10 cellular contexts compared by ENCODE assay signal in genomic region chr10:62456611-62457101, GRCh38.
DNase-seq lines count a peak whose midpoint lies in the region; ATAC-seq, FAIRE-seq and TF ChIP-seq lines count a peak whose summit lies in the region.
"Had no signal": no experiment of that assay in that cellular context is flagged by ENCODE, and none has a peak within 500 bp of the region (broad histone marks: within the 10 kb centered on the region; RNA-seq: fewer than 3 reads in every experiment).

No MANE protein-coding gene starts in this region.

- TF ChIP-seq CTCF in uterus (IDR thresholded peaks at IDR 0.05): no peak
- TF ChIP-seq CTCF in dorsolateral prefrontal cortex (IDR thresholded peaks at IDR 0.05 in 54 of 56, conservative IDR thresholded peaks at IDR 0.05 in 2 of 56; ENCODE audit: low read depth in 1 of 56, partially characterized antibody in 56 of 56): no peak

- TF ChIP-seq POLR2A in uterus (IDR thresholded peaks at IDR 0.05): no peak

- H3K9me3 Mint-ChIP-seq in naive thymus-derived CD4-positive, alpha-beta T cell: peaks cover 0 to 5% (median 3%) of the 10 kb centered on the region in 11 donors
- H3K9me3 Mint-ChIP-seq: neural progenitor cell had no signal

- no peaks in the 10 kb centered on the region for H3K36me3 Mint-ChIP-seq in naive thymus-derived CD4-positive, alpha-beta T cell
- H3K36me3 Mint-ChIP-seq: neural progenitor cell had no signal

- CTCF ChIA-PET in naive thymus-derived CD4-positive, alpha-beta T cell (lab: Charles Lee): no interaction called here

- no peaks in the 10 kb centered on the region for H3K27me3 ChIP-seq in naive thymus-derived CD4-positive, alpha-beta T cell (ENCODE audit: control insufficient read depth in 2 of 2, insufficient read depth in 2 of 2, low read length in 2 of 2)
- H3K27me3 ChIP-seq in uterus (no peaks in the 10 kb centered on the region), dorsolateral prefrontal cortex (no peaks in the 10 kb centered on the region)
- H3K27me3 ChIP-seq: neural progenitor cell had no signal

- no peak for DNase-seq in HTR-8/SVneo (ENCODE audit: insufficient read length, low spot score)
- DNase-seq in naive thymus-derived CD4-positive, alpha-beta T cell: no peak
- no peak for DNase-seq in NCI-H2107 treated with DMSO at 0.1 percent for 48 hours (lab: John Stamatoyannopoulos, UW; ENCODE audit: unreplicated experiment)
- DNase-seq in uterus: no peak
- DNase-seq in NCI-H446 treated with DMSO at 0.1 percent for 48 hours (lab: John Stamatoyannopoulos, UW): no peak
- no peak for DNase-seq in dorsolateral prefrontal cortex
- DNase-seq: effector CD4-positive, alpha-beta T cell had no signal

- ATAC-seq in GM18519 (IDR thresholded peaks at IDR 0.05; ENCODE audit: low FRiP score, unreplicated experiment): peak; percentile 99
- ATAC-seq in GM21825 (IDR thresholded peaks at IDR 0.05; ENCODE audit: unreplicated experiment): peak; percentile 98
- ATAC-seq in naive thymus-derived CD4-positive, alpha-beta T cell: peak; percentile 74

- FAIRE-seq in HTR-8/SVneo (lab: Jason Lieb, UNC): peak; percentile 77

- peaks cover 0 to 14% of the 10 kb centered on the region in 2 donors for H3K4me1 ChIP-seq in naive thymus-derived CD4-positive, alpha-beta T cell (ENCODE audit: control insufficient read depth in 2 of 2, insufficient read depth in 2 of 2, low read length in 2 of 2)
- H3K4me1 ChIP-seq in uterus: peaks cover 0 to 4% of the 10 kb centered on the region in 2 donors
- H3K4me1 ChIP-seq: neural progenitor cell had no signal

- no peak overlapping the region for H3K4me3 ChIP-seq in naive thymus-derived CD4-positive, alpha-beta T cell (ENCODE audit: low read length)
- no peak overlapping the region for H3K4me3 ChIP-seq in uterus
- no peak overlapping the region for H3K4me3 ChIP-seq in dorsolateral prefrontal cortex
- H3K4me3 ChIP-seq: neural progenitor cell had no signal

- H3K27ac ChIP-seq in naive thymus-derived CD4-positive, alpha-beta T cell (ENCODE audit: low read depth, low read length): no peak overlapping the region
- H3K27ac ChIP-seq in uterus (peak overlapping the region in 1 of 2 donors; percentile 11), dorsolateral prefrontal cortex (no peak overlapping the region)
- H3K27ac ChIP-seq: neural progenitor cell had no signal

- H3K27ac Mint-ChIP-seq in naive thymus-derived CD4-positive, alpha-beta T cell: no peak overlapping the region
- H3K27ac Mint-ChIP-seq: neural progenitor cell had no signal

- H3K36me3 ChIP-seq in naive thymus-derived CD4-positive, alpha-beta T cell (ENCODE audit: control insufficient read depth in 2 of 3, insufficient read depth in 3 of 3, low read length in 3 of 3): no peaks in the 10 kb centered on the region
- no peaks in the 10 kb centered on the region for H3K36me3 ChIP-seq in uterus
- H3K36me3 ChIP-seq: neural progenitor cell had no signal

- peaks cover 0 to 15% (median 4%) of the 10 kb centered on the region in 5 donors for H3K27me3 Mint-ChIP-seq in naive thymus-derived CD4-positive, alpha-beta T cell

- H3K4me1 Mint-ChIP-seq in naive thymus-derived CD4-positive, alpha-beta T cell: peaks cover 0 to 21% (median 0%) of the 10 kb centered on the region in 7 donors
- H3K4me1 Mint-ChIP-seq: neural progenitor cell had no signal

- no peak overlapping the region for H3K4me3 Mint-ChIP-seq in naive thymus-derived CD4-positive, alpha-beta T cell
- H3K4me3 Mint-ChIP-seq: neural progenitor cell had no signal

- intact Hi-C loops in naive thymus-derived CD4-positive, alpha-beta T cell (cut with micrococcal nuclease): no loop called here
- intact Hi-C loops in uterus (cut with DNase I; ENCODE audit: low total_unique reads): no loop called here
- intact Hi-C loops in dorsolateral prefrontal cortex (cut with DNase I): no loop called here

- no peaks in the 10 kb centered on the region for H3K9me3 ChIP-seq in naive thymus-derived CD4-positive, alpha-beta T cell (ENCODE audit: control insufficient read depth in 2 of 3, low read length in 3 of 3)
- no peaks in the 10 kb centered on the region for H3K9me3 ChIP-seq in uterus

- POLR2A ChIA-PET in naive thymus-derived CD4-positive, alpha-beta T cell (lab: Charles Lee): no interaction called here
